In genomic region chr1:33443705-33444180, GRCh38 we compare ENCODE assay signal across 16 cellular contexts. TPM values are rescaled to one million over a fixed set of nuclear protein-coding genes. Genes with fewer than 3 reads are reported as not detected.
DNase-seq lines count a peak whose midpoint lies in the region; ATAC-seq and TF ChIP-seq lines count a peak whose summit lies in the region.
"Had no signal": no experiment of that assay in that cellular context is flagged by ENCODE, and none has a peak within 500 bp of the region (broad histone marks: within the 10 kb centered on the region; RNA-seq: fewer than 3 reads in every experiment).

No MANE protein-coding gene starts in this region.

- H3K27me3 ChIP-seq in GM23248 (replicated peaks; ENCODE audit: insufficient read depth) (no peaks in the 10 kb centered on the region), adrenal gland (no peaks in the 10 kb centered on the region), hepatocyte (no peaks in the 10 kb centered on the region)

- H3K9me2 ChIP-seq in GM23248 (ENCODE audit: insufficient read depth) (no peaks in the 10 kb centered on the region), hepatocyte (replicated peaks; ENCODE audit: insufficient read depth) (no peaks in the 10 kb centered on the region)

- peaks cover 33 to 47% of the 10 kb centered on the region in 2 donors for H3K27me3 Mint-ChIP-seq in stimulated activated naive B cell treated with anti-CD40 and anti-IgM and Interleukin-4, amounts not matched to agents 10 μg/mL and 1 μg/mL and 100 μg/mL, for 72 hours

- TF ChIP-seq CTCF in adrenal gland (IDR thresholded peaks at IDR 0.05): no peak
- no peak for TF ChIP-seq CTCF in hepatocyte (IDR thresholded peaks at IDR 0.05; ENCODE audit: poor library complexity)

- in situ Hi-C loops in GM23248 (cut with MboI): no loop called here

- H3K9ac ChIP-seq in GM23248: no peak overlapping the region

- DNase-seq in GM23248 (no peak), adrenal gland (peak; percentile 65 to 95 (median 90)), hepatocyte (ENCODE audit: low spot score) (peak; percentile 19), sciatic nerve (ENCODE audit: low spot score) (no peak), SKM-1 (lab: John Stamatoyannopoulos, UW; ENCODE audit: unreplicated experiment) (no peak)
- no peak for DNase-seq in stimulated activated naive B cell treated with anti-CD40 and anti-IgM and Interleukin-4, amounts not matched to agents 10 μg/mL and 1 μg/mL and 100 μg/mL, for 72 hours
- no peak for DNase-seq in activated CD4-positive, alpha-beta T cell treated with anti-CD3 and anti-CD28 coated beads for 1 hour
- DNase-seq: activated CD4-positive, CD25-positive, alpha-beta regulatory T cell treated with anti-CD3 and anti-CD28 coated beads, Interleukin-2, amount 50 U/mL, for 72 hours; activated CD8-positive, alpha-beta memory T cell treated with anti-CD3 and anti-CD28 coated beads, Interleukin-2, amount 50 U/mL, for 48 hours; activated naive CD4-positive, alpha-beta T cell treated with anti-CD3 and anti-CD28 coated beads, Interleukin-2, amount 50 U/mL, for 16 hours; AML-193; naive thymus-derived CD8-positive, alpha-beta T cell; NCI-H524 treated with DMSO at 0.1 percent for 48 hours; T-helper 17 cell had no signal

- H3K4me3 Mint-ChIP-seq in stimulated activated naive B cell treated with anti-CD40 and anti-IgM and Interleukin-4, amounts not matched to agents 10 μg/mL and 1 μg/mL and 100 μg/mL, for 72 hours: no peak overlapping the region
- H3K4me3 Mint-ChIP-seq: naive thymus-derived CD8-positive, alpha-beta T cell; T-helper 17 cell had no signal

- H3K4me1 Mint-ChIP-seq in stimulated activated naive B cell treated with anti-CD40 and anti-IgM and Interleukin-4, amounts not matched to agents 10 μg/mL and 1 μg/mL and 100 μg/mL, for 72 hours: peaks cover 0 to 2% of the 10 kb centered on the region in 2 donors

- H3K27ac Mint-ChIP-seq in stimulated activated naive B cell treated with anti-CD40 and anti-IgM and Interleukin-4, amounts not matched to agents 10 μg/mL and 1 μg/mL and 100 μg/mL, for 72 hours: no peak overlapping the region
- H3K27ac Mint-ChIP-seq: T-helper 17 cell had no signal

- H2AFZ ChIP-seq in GM23248 (no peak overlapping the region), hepatocyte (no peak overlapping the region)

- WGBS in GM23248 (ENCODE audit: low coverage in 1 of 2, low lambda C conversion rate in 2 of 2, missing lambda C conversion rate in 2 of 2), 2 experiments: 34 to 38% methylated on average over 6 of the region's 6 CpGs
- 0 to 33% (median 21%) methylated on average over 1 to 6 of the region's 6 CpGs for WGBS in adrenal gland, 4 donors
- WGBS in hepatocyte (ENCODE audit: low lambda C conversion rate, missing lambda C conversion rate): 35% methylated on average over 6 of the region's 6 CpGs

- H3K36me3 ChIP-seq in GM23248 (ENCODE audit: low read depth) (no peaks in the 10 kb centered on the region), adrenal gland (replicated peaks in 1 of 2) (no peaks in the 10 kb centered on the region), hepatocyte (replicated peaks; ENCODE audit: insufficient read depth, low read depth) (no peaks in the 10 kb centered on the region)
- H3K36me3 ChIP-seq: HAP-1 had no signal

- peaks cover 13% of the 10 kb centered on the region; the same call in 1 of the 2 replicates for H3K4me1 ChIP-seq in GM23248 (ENCODE audit: insufficient read depth)
- H3K4me1 ChIP-seq in adrenal gland (replicated peaks in 1 of 2): peaks cover 18 to 31% of the 10 kb centered on the region in 2 donors
- H3K4me1 ChIP-seq in hepatocyte (ENCODE audit: insufficient read depth): peaks cover 7% of the 10 kb centered on the region
- H3K4me1 ChIP-seq: HAP-1 had no signal

- peak in 1 of 2 donors; percentile 45 for TF ChIP-seq POLR2A in adrenal gland (IDR thresholded peaks at IDR 0.05)

- H4K20me1 ChIP-seq in GM23248 (ENCODE audit: insufficient read depth) (no peaks in the 10 kb centered on the region), hepatocyte (ENCODE audit: insufficient read depth, poor library complexity, severe bottlenecking) (no peaks in the 10 kb centered on the region)

- H3K27ac ChIP-seq in GM23248 (no peak overlapping the region), adrenal gland (peak overlapping the region; percentile 43 to 86 (median 64)), hepatocyte (peak overlapping the region; percentile 9)

- H3K9me3 Mint-ChIP-seq in stimulated activated naive B cell treated with anti-CD40 and anti-IgM and Interleukin-4, amounts not matched to agents 10 μg/mL and 1 μg/mL and 100 μg/mL, for 72 hours: no peaks in the 10 kb centered on the region
- H3K9me3 Mint-ChIP-seq: naive thymus-derived CD8-positive, alpha-beta T cell had no signal

- intact Hi-C loops in adrenal gland (cut with DNase I) (no loop called here), sciatic nerve (cut with DNase I) (no loop called here)

- no peak overlapping the region for H3K4me3 ChIP-seq in GM23248
- no peak overlapping the region for H3K4me3 ChIP-seq in adrenal gland
- H3K4me3 ChIP-seq in hepatocyte: no peak overlapping the region
- H3K4me3 ChIP-seq: HAP-1 had no signal

- ATAC-seq in sciatic nerve: peak; percentile 86
- no peak for ATAC-seq in stimulated activated naive B cell treated with anti-CD40 and anti-IgM and Interleukin-4, amounts not matched to agents 10 μg/mL and 1 μg/mL and 100 μg/mL, for 72 hours (replicated peaks)
- no peak for ATAC-seq in GM21515 (IDR thresholded peaks at IDR 0.05; ENCODE audit: unreplicated experiment)
- ATAC-seq: naive thymus-derived CD8-positive, alpha-beta T cell; T-helper 17 cell had no signal

- H3K79me2 ChIP-seq in GM23248 (ENCODE audit: insufficient read depth) (no peaks in the 10 kb centered on the region), hepatocyte (no peaks in the 10 kb centered on the region)

- H3K4me2 ChIP-seq in GM23248 (ENCODE audit: unreplicated experiment): peak overlapping the region; percentile 0
- H3K4me2 ChIP-seq in hepatocyte: no peak overlapping the region

- H3K9me3 ChIP-seq in GM23248 (ENCODE audit: low read depth): no peaks in the 10 kb centered on the region
- H3K9me3 ChIP-seq in adrenal gland (replicated peaks in 1 of 3): no peaks in the 10 kb centered on the region
- no peaks in the 10 kb centered on the region for H3K9me3 ChIP-seq in hepatocyte (ENCODE audit: low read depth)
- H3K9me3 ChIP-seq: HAP-1 had no signal

- no peaks in the 10 kb centered on the region for H3K36me3 Mint-ChIP-seq in stimulated activated naive B cell treated with anti-CD40 and anti-IgM and Interleukin-4, amounts not matched to agents 10 μg/mL and 1 μg/mL and 100 μg/mL, for 72 hours
- H3K36me3 Mint-ChIP-seq: naive thymus-derived CD8-positive, alpha-beta T cell had no signal

- no peaks in the 10 kb centered on the region for H3F3A ChIP-seq in GM23248 (ENCODE audit: insufficient read depth)

RNA-seq across cellular contexts. Expression of gene PHC2, which starts 12.8 kb away (rescaled TPM):
- 74.7 and 82.2 TPM in 2 replicates for total RNA-seq in GM23248 (2014; rRNA removed; shearing (Covaris generic))
- polyA plus RNA-seq in GM23248 (2016; fragmentation: Nextera tagmentation; extraction: Ambion mirVana) (15.1 and 15.4 TPM in 2 replicates), adrenal gland (100 to 1,000 TPM in 1 of 3 donors, 10 to 100 TPM in 2; 61.5 to 104 (median 84.2) TPM), hepatocyte (101 and 121 TPM in 2 replicates)
- total RNA-seq in adrenal gland (100 to 1,000 TPM; 100 to 164 (median 131) TPM), hepatocyte (56.3 and 77.5 TPM in 2 replicates), sciatic nerve (109 TPM)

RNA-seq across cellular contexts. Expression of gene ZSCAN20, which starts 28.7 kb away (rescaled TPM):
- total RNA-seq in GM23248 (2014; rRNA removed; shearing (Covaris generic)): 4.6 and 9.5 TPM in 2 replicates
- polyA plus RNA-seq in GM23248 (2016; fragmentation: Nextera tagmentation; extraction: Ambion mirVana) (1.3 and 1.7 TPM in 2 replicates), adrenal gland (1 to 10 TPM in 2 of 3 donors, under 1 TPM in 1; 0.84 to 1.8 (median 1.6) TPM), hepatocyte (0.98 and 1.5 TPM in 2 replicates)
- total RNA-seq in adrenal gland (10 to 100 TPM in 1 of 8 donors, 1 to 10 TPM in 7; 3.6 to 12.7 (median 4.9) TPM), hepatocyte (6.6 and 6.8 TPM in 2 replicates), sciatic nerve (8.1 TPM)

Comparison
In these comparisons a context has a peak if more than half of its experiments do, and no peak if none do; other contexts are left out.
1. DNase-seq: peak in adrenal gland (7 of 7) and hepatocyte (single experiment); none in GM23248 (single experiment), sciatic nerve (single experiment), stimulated activated naive B cell treated with anti-CD40 and anti-IgM and Interleukin-4, amounts not matched to agents 10 μg/mL and 1 μg/mL and 100 μg/mL, for 72 hours (single experiment), activated CD4-positive, alpha-beta T cell treated with anti-CD3 and anti-CD28 coated beads for 1 hour (single experiment) and SKM-1 (single experiment).